8 cellular contexts compared by ENCODE assay signal in genomic region chrX:13000311-13000811, GRCh38. TPM values are rescaled to one million over a fixed set of nuclear protein-coding genes. Genes with fewer than 3 reads are reported as not detected.
DNase-seq lines count a peak whose midpoint lies in the region; ATAC-seq and TF ChIP-seq lines count a peak whose summit lies in the region.

No MANE protein-coding gene starts in this region.

- peaks cover 56% of the 10 kb centered on the region for H3K4me1 ChIP-seq in PC-3 (ENCODE audit: insufficient read depth, low read length)
- H3K4me1 ChIP-seq in upper lobe of left lung, result peaks cover 0 to 47% (median 20%) of the 10 kb centered on the region in 4 donors

- no peaks in the 10 kb centered on the region for H4K20me1 ChIP-seq in PC-3 (ENCODE audit: low read length)

- TF ChIP-seq EP300 in upper lobe of left lung (IDR thresholded peaks at IDR 0.05), result no peak

- H3K4me3 ChIP-seq in PC-3 (ENCODE audit: low read length) (peak overlapping the region; percentile 7; the same call in 1 of the 2 replicates), upper lobe of left lung (no peak overlapping the region)

- no peaks in the 10 kb centered on the region for H3K27me3 ChIP-seq in PC-3 (ENCODE audit: low read length)
- H3K27me3 ChIP-seq in upper lobe of left lung, result no peaks in the 10 kb centered on the region

- intact Hi-C loops in PC-3 (cut with micrococcal nuclease), result loop anchor here (5.0 kb wide), 1 partner anchor 112 kb away; no protein-coding TSS in a partner anchor

- peak overlapping the region; percentile 65 for H2AFZ ChIP-seq in PC-3 (ENCODE audit: low read length)

- peak; percentile 30 for DNase-seq in PC-3
- peak; percentile 51 for DNase-seq in globus pallidus (ENCODE audit: low spot score)
- DNase-seq in upper lobe of left lung, result peak in 1 of 2 donors; percentile 56
- DNase-seq in NCI-H774 (lab: John Stamatoyannopoulos, UW), result no peak
- no peak for DNase-seq in NCI-H524 (lab: John Stamatoyannopoulos, UW)
- no peak for DNase-seq in foreskin melanocyte

- H3K36me3 ChIP-seq in PC-3 (ENCODE audit: low read depth, low read length) (no peaks in the 10 kb centered on the region), upper lobe of left lung (no peaks in the 10 kb centered on the region)

- no peak for TF ChIP-seq CTCF in PC-3 (conservative IDR thresholded peaks at IDR 0.05; ENCODE audit: low read depth, low read length)
- no peak for TF ChIP-seq CTCF in upper lobe of left lung (IDR thresholded peaks at IDR 0.05)

- BruUV-seq in PC-3 (replicated peaks; lab: Mats Ljungman, UMichigan), result no TSS peak

- H3K79me2 ChIP-seq in PC-3 (ENCODE audit: low read length), result no peaks in the 10 kb centered on the region

- no peaks in the 10 kb centered on the region for H3K9me2 ChIP-seq in PC-3 (replicated peaks; ENCODE audit: low read length)

- H3K9ac ChIP-seq in PC-3 (ENCODE audit: low read length), result peak overlapping the region; percentile 71

- H3F3A ChIP-seq in PC-3 (ENCODE audit: low read length, unreplicated experiment), result peaks cover 9% of the 10 kb centered on the region

- TF ChIP-seq POLR2A in upper lobe of left lung (IDR thresholded peaks at IDR 0.05), result no peak

- H3K9me3 ChIP-seq in PC-3 (ENCODE audit: low read length) (no peaks in the 10 kb centered on the region), upper lobe of left lung (no peaks in the 10 kb centered on the region)

- ATAC-seq in GM18861 (IDR thresholded peaks at IDR 0.05; ENCODE audit: unreplicated experiment) (peak; percentile 46), HG02610 (IDR thresholded peaks at IDR 0.05; ENCODE audit: unreplicated experiment) (peak; percentile 40), PC-3 (no peak), upper lobe of left lung (ENCODE audit: low FRiP score in 2 of 2) (peak in 1 of 2 donors; percentile 66)

- peak overlapping the region; percentile 69 for H3K4me2 ChIP-seq in PC-3 (ENCODE audit: low read length)

- 12 to 26% methylated on average over 8 of the region's 8 CpGs for WGBS in upper lobe of left lung, 2 donors

- POLR2A ChIA-PET in PC-3 (lab: Charles Lee; ENCODE audit: unreplicated experiment), result interaction anchor here (0.6 kb wide), 2 partner anchors 25 to 199 kb away, joined by 3 to 7 read pairs; no protein-coding TSS in a partner anchor

- peak overlapping the region; percentile 99 for H3K27ac ChIP-seq in PC-3 (ENCODE audit: low read length)
- H3K27ac ChIP-seq in upper lobe of left lung, result peak overlapping the region; percentile 43 to 70 (median 51)

- CTCF ChIA-PET in PC-3 (lab: Charles Lee), result interaction anchor here (0.7 to 1.0 kb wide), 2 partner anchors 54 to 486 kb away, joined by 3 to 5 read pairs; no protein-coding TSS in a partner anchor

RNA-seq across cellular contexts. Expression of gene TMSB4X, which starts 25.5 kb away (rescaled TPM):
- 1,640 and 2,159 TPM in 2 replicates for total RNA-seq in PC-3 (2014; rRNA removed)
- 1,000 to 10,000 TPM; 2,646 to 6,090 (median 4,792) TPM for total RNA-seq in upper lobe of left lung

RNA-seq across cellular contexts. Expression of gene FAM9C, which starts 44.1 kb away (rescaled TPM):
- total RNA-seq in PC-3 (2014; rRNA removed) (not detected in 2 replicates), upper lobe of left lung (under 1 TPM in 1 of 6 donors, not detected in 5; 0.20 TPM)

Comparison
In these comparisons a context has a peak if more than half of its experiments do, and no peak if none do; other contexts are left out.
1. DNase-seq: peak in PC-3 (single experiment) and globus pallidus (single experiment); none in NCI-H774 (single experiment), NCI-H524 (0 of 2) and foreskin melanocyte (single experiment).